In the genomic region with DNA sequence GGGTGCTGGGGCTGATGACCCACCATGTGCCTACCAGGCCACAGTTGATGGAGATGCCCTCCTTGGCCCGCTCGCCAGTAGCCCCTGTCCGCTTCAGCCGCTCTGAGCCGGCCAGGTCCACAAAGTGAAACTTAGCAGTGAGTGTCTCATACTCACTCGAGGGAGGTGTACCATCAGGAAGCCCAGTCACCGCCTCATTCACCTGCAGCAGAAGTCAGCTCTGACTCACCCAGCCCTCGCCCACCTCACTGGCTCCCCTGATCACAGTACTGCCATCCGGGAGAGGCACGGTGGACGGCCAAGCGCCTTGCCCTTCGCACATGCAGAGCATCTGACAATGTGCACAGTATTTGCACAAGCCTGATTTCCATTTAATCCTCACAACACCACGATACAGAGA, we compare ENCODE assay signal across 23 cellular contexts. TPM values are rescaled to one million over a fixed set of nuclear protein-coding genes. Genes with fewer than 3 reads are reported as not detected.
DNase-seq lines count a peak whose midpoint lies in the region; ATAC-seq, FAIRE-seq and TF ChIP-seq lines count a peak whose summit lies in the region.
"Had no signal": no experiment of that assay in that cellular context is flagged by ENCODE, and none has a peak within 500 bp of the region (broad histone marks: within the 10 kb centered on the region; RNA-seq: fewer than 3 reads in every experiment).

No MANE protein-coding gene starts in this region.

- no peaks in the 10 kb centered on the region for H3K27me3 ChIP-seq in CD4-positive, alpha-beta T cell (ENCODE audit: control insufficient read depth, insufficient read depth, low read length)
- peaks cover 5% of the 10 kb centered on the region; the same call in 1 of the 2 replicates for H3K27me3 ChIP-seq in IMR-90 (ENCODE audit: control insufficient read depth, insufficient read depth, low read length)
- H3K27me3 ChIP-seq in bronchial epithelial cell (ENCODE audit: control insufficient read depth, insufficient read depth, low read length) = no peaks in the 10 kb centered on the region
- H3K27me3 ChIP-seq in dorsolateral prefrontal cortex = no peaks in the 10 kb centered on the region
- H3K27me3 ChIP-seq: BLaER1 had no signal

- H2AFZ ChIP-seq in IMR-90 (replicated peaks; ENCODE audit: low read length, poor library complexity) = peak overlapping the region; percentile 32

- no peak overlapping the region for H4K8ac ChIP-seq in IMR-90 (ENCODE audit: low read depth in 2 of 2, low read length in 2 of 2)

- H3K4me1 ChIP-seq in IMR-90 (ENCODE audit: control insufficient read depth, insufficient read depth, low read length) = no peaks in the 10 kb centered on the region
- H3K4me1 ChIP-seq: Caco-2 had no signal

- 95% methylated on average over 9 of the region's 14 CpGs; no CpG with 5 or more reads in 1 of the 2 experiments for WGBS in IMR-90 (ENCODE audit: extremely low coverage in 2 of 2, insufficient read length in 1 of 2), 2 experiments

- TF ChIP-seq POLR2A in IMR-90 (IDR thresholded peaks at IDR 0.05; ENCODE audit: low read depth, low read length) = no peak

- H3K9me3 ChIP-seq in CD4-positive, alpha-beta T cell (ENCODE audit: control insufficient read depth, low read length) = no peaks in the 10 kb centered on the region
- no peaks in the 10 kb centered on the region for H3K9me3 ChIP-seq in IMR-90 (ENCODE audit: control insufficient read depth, insufficient read depth, low read length)
- H3K9me3 ChIP-seq: BLaER1, Caco-2 had no signal

- no peaks in the 10 kb centered on the region for H3K27me3 Mint-ChIP-seq in CD4-positive, alpha-beta T cell
- H3K27me3 Mint-ChIP-seq: CD4-positive, alpha-beta memory T cell had no signal

- H3K23ac ChIP-seq in IMR-90 (ENCODE audit: low read depth, low read length) = no peak overlapping the region

- no peaks in the 10 kb centered on the region for H3K79me1 ChIP-seq in IMR-90 (ENCODE audit: low read depth in 1 of 2, low read length in 2 of 2)

- dilution Hi-C loops in IMR-90 (cut with HindIII; ENCODE audit: low sequenced_read_pairs, unreplicated experiment) = no loop called here

- H2AK9ac ChIP-seq in IMR-90 (replicated peaks; ENCODE audit: low read depth, low read length, poor library complexity) = peak overlapping the region; percentile 16

- no peak overlapping the region for H4K5ac ChIP-seq in IMR-90 (ENCODE audit: low read depth, low read length)

- H3K18ac ChIP-seq in IMR-90 (ENCODE audit: low read depth, low read length) = no peak overlapping the region

- no peak for TF ChIP-seq CTCF in CD4-positive, alpha-beta T cell (IDR thresholded peaks at IDR 0.05)
- TF ChIP-seq CTCF in IMR-90 (conservative IDR thresholded peaks at IDR 0.05; ENCODE audit: low read depth, low read length) (no peak), bronchial epithelial cell (IDR thresholded peaks at IDR 0.05; ENCODE audit: insufficient read depth, low read length, severe bottlenecking) (no peak), dorsolateral prefrontal cortex (IDR thresholded peaks at IDR 0.05 in 54 of 56, conservative IDR thresholded peaks at IDR 0.05 in 2 of 56; ENCODE audit: low read depth in 1 of 56, partially characterized antibody in 56 of 56) (no peak)

- no peaks in the 10 kb centered on the region for H4K20me1 ChIP-seq in IMR-90 (ENCODE audit: insufficient read depth, low read length)

- peaks cover 24% of the 10 kb centered on the region for H3K36me3 Mint-ChIP-seq in CD4-positive, alpha-beta T cell (ENCODE audit: low read depth)

- H3K56ac ChIP-seq in IMR-90 (ENCODE audit: extremely low read depth, insufficient read depth, low read length) = no peak overlapping the region

- H3K27ac ChIP-seq in CD4-positive, alpha-beta T cell (ENCODE audit: low read depth, low read length) = no peak overlapping the region
- H3K27ac ChIP-seq in IMR-90 (ENCODE audit: insufficient read depth, low read length) (no peak overlapping the region), dorsolateral prefrontal cortex (no peak overlapping the region)
- H3K27ac ChIP-seq: BLaER1, RWPE1 had no signal

- POLR2A ChIA-PET in CD4-positive, alpha-beta T cell (lab: Charles Lee) = no interaction called here
- POLR2A ChIA-PET in IMR-90 (lab: Charles Lee; ENCODE audit: unreplicated experiment) = no interaction called here

- in situ Hi-C loops in IMR-90 (cut with MboI; ENCODE audit: low sequenced_read_pairs) = no loop called here

- DNase-seq in CD4-positive, alpha-beta T cell = no peak
- DNase-seq in IMR-90 (no peak), bronchial epithelial cell (ENCODE audit: low read depth) (peak; percentile 44), left colon (no peak), NCI-H2081 (lab: John Stamatoyannopoulos, UW) (no peak), NCI-H82 (lab: John Stamatoyannopoulos, UW) (no peak), dorsolateral prefrontal cortex (no peak)
- DNase-seq: Caco-2; CD4-positive, alpha-beta memory T cell; DND-41; GOT3; HCEC 1CT; KBM-7; MM.1S; NCI-H1092; NCI-H1436; NCI-H187 treated with DMSO at 0.1 percent for 48 hours; NCI-H69; SIG-M5 had no signal

- no TSS peak for BruUV-seq in IMR-90 (replicated peaks; lab: Mats Ljungman, UMichigan)

- no peak overlapping the region for H2BK15ac ChIP-seq in IMR-90 (ENCODE audit: low read depth, low read length)

- intact Hi-C loops in CD4-positive, alpha-beta T cell (cut with DNase I, micrococcal nuclease) = no loop called here
- intact Hi-C loops in IMR-90 (cut with micrococcal nuclease) (no loop called here), left colon (cut with DNase I, micrococcal nuclease) (no loop called here), dorsolateral prefrontal cortex (cut with DNase I) (no loop called here)

- no peaks in the 10 kb centered on the region for H3K9me1 ChIP-seq in IMR-90 (ENCODE audit: insufficient read depth, low read length)

- H3K9me3 Mint-ChIP-seq in CD4-positive, alpha-beta T cell = no peaks in the 10 kb centered on the region
- H3K9me3 Mint-ChIP-seq: CD4-positive, alpha-beta memory T cell had no signal

- H2BK5ac ChIP-seq in IMR-90 (ENCODE audit: low read depth, low read length, poor library complexity, severe bottlenecking) = no peak overlapping the region

- peak; percentile 40 for FAIRE-seq in bronchial epithelial cell (lab: Jason Lieb, UNC)
- FAIRE-seq: GM12891, HepG2 had no signal

- H3K27ac Mint-ChIP-seq in CD4-positive, alpha-beta T cell = peak overlapping the region; percentile 16

- no peak overlapping the region for H3K14ac ChIP-seq in IMR-90 (replicated peaks; ENCODE audit: low read depth, low read length)

- no peak overlapping the region for H3K4ac ChIP-seq in IMR-90 (ENCODE audit: low read depth, low read length)

- H4K91ac ChIP-seq in IMR-90 (ENCODE audit: insufficient read depth, low read depth, low read length) = no peak overlapping the region

- no peak for TF ChIP-seq RAD21 in IMR-90 (IDR thresholded peaks at IDR 0.05; ENCODE audit: low read length)

- H3K9ac ChIP-seq in IMR-90 (ENCODE audit: low read depth, low read length) = no peak overlapping the region
- H3K9ac ChIP-seq: BLaER1 had no signal

- H2AK5ac ChIP-seq in IMR-90 (ENCODE audit: low read depth, low read length) = no peak overlapping the region

- no peak overlapping the region for H2BK20ac ChIP-seq in IMR-90 (ENCODE audit: low read depth, low read length)

- H3K36me3 ChIP-seq in IMR-90 (ENCODE audit: control insufficient read depth, insufficient read depth, low read length) (no peaks in the 10 kb centered on the region; the same call in 1 of the 2 replicates), bronchial epithelial cell (ENCODE audit: control insufficient read depth, insufficient read depth, low read length) (no peaks in the 10 kb centered on the region)

- H3K4me2 ChIP-seq in IMR-90 (ENCODE audit: low read depth, low read length) = no peak overlapping the region
- H3K4me2 ChIP-seq: BLaER1 had no signal

- H3K4me3 ChIP-seq in IMR-90 (ENCODE audit: insufficient read depth, low read depth, low read length) (no peak overlapping the region), bronchial epithelial cell (ENCODE audit: low read depth, low read length) (no peak overlapping the region), dorsolateral prefrontal cortex (no peak overlapping the region)
- H3K4me3 ChIP-seq: BLaER1 had no signal

- no peak overlapping the region for H2BK120ac ChIP-seq in IMR-90 (ENCODE audit: low read depth, low read length)

- no peak for ATAC-seq in CD4-positive, alpha-beta T cell (ENCODE audit: poor library complexity)
- ATAC-seq in IMR-90 (ENCODE audit: low read depth) = no peak
- peak; percentile 37 for ATAC-seq in left colon
- ATAC-seq: HepG2 had no signal

- no peak overlapping the region for H3K4me3 Mint-ChIP-seq in CD4-positive, alpha-beta T cell
- H3K4me3 Mint-ChIP-seq: CD4-positive, alpha-beta memory T cell had no signal

- CTCF ChIA-PET in CD4-positive, alpha-beta T cell (lab: Charles Lee) = interaction anchor here (0.9 kb wide), 1 partner anchor 15 kb away, joined by 4 read pairs; no protein-coding TSS in a partner anchor
- CTCF ChIA-PET in IMR-90 (lab: Yijun Ruan, JAX) = no interaction called here

- H3K4me1 Mint-ChIP-seq in CD4-positive, alpha-beta T cell (ENCODE audit: low read depth) = peaks cover 11% of the 10 kb centered on the region

TF ChIP-seq in IMR-90, 13 proteins besides CTCF, POLR2A, EP300 and RAD21 (continues in another document):
- TF ChIP-seq, protein P1, sequence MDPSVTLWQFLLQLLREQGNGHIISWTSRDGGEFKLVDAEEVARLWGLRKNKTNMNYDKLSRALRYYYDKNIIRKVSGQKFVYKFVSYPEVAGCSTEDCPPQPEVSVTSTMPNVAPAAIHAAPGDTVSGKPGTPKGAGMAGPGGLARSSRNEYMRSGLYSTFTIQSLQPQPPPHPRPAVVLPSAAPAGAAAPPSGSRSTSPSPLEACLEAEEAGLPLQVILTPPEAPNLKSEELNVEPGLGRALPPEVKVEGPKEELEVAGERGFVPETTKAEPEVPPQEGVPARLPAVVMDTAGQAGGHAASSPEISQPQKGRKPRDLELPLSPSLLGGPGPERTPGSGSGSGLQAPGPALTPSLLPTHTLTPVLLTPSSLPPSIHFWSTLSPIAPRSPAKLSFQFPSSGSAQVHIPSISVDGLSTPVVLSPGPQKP (IDR thresholded peaks at IDR 0.05; ENCODE audit: borderline replicate concordance, low read depth, low read length) = no peak
- TF ChIP-seq MXI1 (IDR thresholded peaks at IDR 0.05; ENCODE audit: borderline replicate concordance, low read depth, low read length) = no peak
- TF ChIP-seq FOS (IDR thresholded peaks at IDR 0.05; ENCODE audit: low read depth, low read length) = no peak
- no peak for TF ChIP-seq CHD1 (IDR thresholded peaks at IDR 0.05; ENCODE audit: low read depth, low read length)

RNA-seq across cellular contexts. Expression of a gene that starts 18.8 kb away (rescaled TPM):
- total RNA-seq in CD4-positive, alpha-beta T cell = 10 to 100 TPM; 64.5 to 65.4 TPM
- total RNA-seq in IMR-90 (2012; rRNA removed) (0.36 and 0.56 TPM in 2 replicates), bronchial epithelial cell (4.2 and 5.6 TPM in 2 replicates), left colon (10 to 100 TPM in 1 of 2 donors, 1 to 10 TPM in 1; 5.5 to 11.0 TPM), dorsolateral prefrontal cortex (10 to 100 TPM; 21.8 to 76.7 (median 45.0) TPM)
- polyA plus RNA-seq in IMR-90 (2012; rRNA removed) = 0.55 and 0.60 TPM in 2 replicates
- 0.35 and 0.40 TPM in 2 replicates for polyA plus RNA-seq in IMR-90 (2012; cell fraction: cytosol; rRNA removed)
- 1.3 and 2.3 TPM in 2 replicates for polyA plus RNA-seq in IMR-90 (2012; cell fraction: nucleus; rRNA removed; ENCODE audit: low replicate concordance)
